ENCODE assay signal across 8 cellular contexts in the genomic region with DNA sequence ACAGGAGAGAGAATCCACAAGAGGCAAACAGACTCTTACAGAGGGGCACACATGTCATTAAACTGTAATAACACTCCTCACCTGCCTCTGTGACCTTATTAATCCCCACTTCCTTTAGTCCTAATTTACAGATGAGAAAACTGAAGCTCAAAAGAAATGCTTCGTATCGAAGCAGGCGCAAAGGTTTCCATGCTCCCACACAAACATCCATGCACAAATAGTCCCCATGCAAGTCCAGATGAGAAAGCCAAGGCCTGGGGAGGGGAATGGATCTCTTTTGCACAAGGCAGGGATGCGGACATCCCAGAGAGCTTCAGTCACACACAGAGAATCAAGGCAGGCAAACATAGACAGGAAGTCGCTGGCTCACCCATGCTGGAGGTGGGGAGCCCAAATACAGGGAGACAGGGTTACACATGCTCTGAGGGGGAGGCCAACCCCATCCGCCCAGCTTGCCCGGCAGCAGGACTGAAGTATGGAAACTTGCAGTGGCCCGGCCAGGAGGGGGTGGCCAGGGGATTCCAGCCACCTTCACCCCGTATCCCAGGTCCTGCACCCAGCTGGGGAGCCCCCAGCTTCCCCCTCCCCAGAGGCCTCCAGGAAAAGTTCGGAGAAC.
DNase-seq lines count a peak whose midpoint lies in the region; ATAC-seq and TF ChIP-seq lines count a peak whose summit lies in the region.
"Had no signal": no experiment of that assay in that cellular context is flagged by ENCODE, and none has a peak within 500 bp of the region (broad histone marks: within the 10 kb centered on the region; RNA-seq: fewer than 3 reads in every experiment).

No MANE protein-coding gene starts in this region.

- peaks cover 15% of the 10 kb centered on the region for H3K4me1 ChIP-seq in NT2/D1 (ENCODE audit: insufficient read depth, insufficient read length)

- TF ChIP-seq CTCF in retinal pigment epithelial cell (conservative IDR thresholded peaks at IDR 0.05; ENCODE audit: low read depth, low read length) = no peak

- DNase-seq in GM03348 (ENCODE audit: low spot score) (peak; percentile 25), NT2/D1 (ENCODE audit: low read depth, low spot score) (no peak), epithelial cell of prostate (ENCODE audit: low read depth, low spot score) (no peak), retinal pigment epithelial cell (ENCODE audit: low read depth) (no peak), HuH-7.5 (ENCODE audit: low spot score) (no peak)
- DNase-seq: ovary had no signal

- peak overlapping the region; percentile 76 for H3K4me3 ChIP-seq in NT2/D1 (ENCODE audit: insufficient read length, low read depth)
- H3K4me3 ChIP-seq in retinal pigment epithelial cell (ENCODE audit: low read length) = peak overlapping the region; percentile 45
- H3K4me3 ChIP-seq: ovary had no signal

- H3K9ac ChIP-seq in NT2/D1 (ENCODE audit: insufficient read length, low read depth) = peak overlapping the region; percentile 87

- H3K9me3 ChIP-seq in NT2/D1 (ENCODE audit: insufficient read depth, low read length) = no peaks in the 10 kb centered on the region
- H3K9me3 ChIP-seq: ovary had no signal

- H3K27ac ChIP-seq in epithelial cell of prostate = peak overlapping the region; percentile 46
- H3K27ac ChIP-seq: ovary had no signal

- H3K36me3 ChIP-seq in NT2/D1 (ENCODE audit: insufficient read depth, insufficient read length, low read length) = peaks cover 3% of the 10 kb centered on the region
- H3K36me3 ChIP-seq: ovary had no signal

- ATAC-seq in HG02642 (IDR thresholded peaks at IDR 0.05; ENCODE audit: poor library complexity, unreplicated experiment) (no peak), HG03432 (IDR thresholded peaks at IDR 0.05; ENCODE audit: unreplicated experiment) (no peak)

- peaks cover 40% of the 10 kb centered on the region for H3K27me3 ChIP-seq in NT2/D1 (ENCODE audit: insufficient read depth, insufficient read length)
